24 cellular contexts compared by ENCODE assay signal in the genomic region with DNA sequence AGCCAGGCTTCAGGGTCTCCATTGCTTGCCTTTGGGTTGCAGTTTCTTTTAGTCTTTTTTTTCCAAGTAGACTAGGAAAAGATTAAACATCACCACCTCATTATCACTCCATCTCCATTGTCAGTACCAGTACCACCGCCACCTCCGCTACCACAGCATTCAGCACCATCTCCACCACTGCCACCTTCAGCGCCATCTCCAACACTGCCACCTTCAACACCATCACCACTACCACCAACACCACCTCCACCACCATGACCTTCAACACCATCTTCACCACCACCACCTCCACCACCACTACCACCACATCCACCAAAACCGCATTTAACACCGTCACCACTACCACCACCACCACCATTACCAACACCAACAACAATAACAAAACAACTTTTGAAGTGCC.
A peak's percentile ranks its signal among the peaks of the same experiment; 100 is the strongest.
DNase-seq lines count a peak whose midpoint lies in the region; ATAC-seq, FAIRE-seq and TF ChIP-seq lines count a peak whose summit lies in the region.
"Had no signal": no experiment of that assay in that cellular context is flagged by ENCODE, and none has a peak within 500 bp of the region (broad histone marks: within the 10 kb centered on the region; RNA-seq: fewer than 3 reads in every experiment).

No MANE protein-coding gene starts in this region.

- no peak for DNase-seq in activated naive CD8-positive, alpha-beta T cell treated with anti-CD3 and anti-CD28 coated beads, Interleukin-2, amount 10 ng/mL, durations not matched to agents 7 days and 5 days
- no peak for DNase-seq in activated naive CD8-positive, alpha-beta T cell treated with anti-CD3 and anti-CD28 coated beads for 36 hours
- DNase-seq in H1 (ENCODE audit: low read depth in 1 of 2, low spot score in 2 of 2), result no peak
- DNase-seq in trophoblast cell, result no peak
- DNase-seq in Calu3, result no peak
- DNase-seq: Caco-2; CD4-positive, CD25-positive, alpha-beta regulatory T cell; CD8-positive, alpha-beta T cell; DMS 273 treated with DMSO at 0.1 percent for 48 hours; DMS79; EL; GDM1; GM23248; H9 had no signal

- H3K27me3 ChIP-seq in H1 (replicated peaks in 1 of 4; ENCODE audit: control insufficient read depth in 3 of 4, extremely low read depth in 1 of 4, insufficient read depth in 3 of 4, low read length in 3 of 4), result no peaks in the 10 kb centered on the region
- no peaks in the 10 kb centered on the region for H3K27me3 ChIP-seq in trophoblast cell (ENCODE audit: insufficient read depth, low read length)
- H3K27me3 ChIP-seq: BLaER1 had no signal

- no peaks in the 10 kb centered on the region for H3K36me3 ChIP-seq in H1 (ENCODE audit: control insufficient read depth in 2 of 4, insufficient read depth in 4 of 4, low read length in 3 of 4)
- H3K36me3 ChIP-seq in trophoblast cell (ENCODE audit: control insufficient read depth in 1 of 2, insufficient read depth in 2 of 2, low read length in 2 of 2), result no peaks in the 10 kb centered on the region
- H3K36me3 ChIP-seq: BLaER1 had no signal

- H3K23ac ChIP-seq in H1 (ENCODE audit: insufficient read length) (no peak overlapping the region), trophoblast cell (ENCODE audit: low read length) (no peak overlapping the region)

- H2AFZ ChIP-seq in H1 (ENCODE audit: low read length), result no peak overlapping the region
- H2AFZ ChIP-seq in trophoblast cell (ENCODE audit: insufficient read depth, low read length, poor library complexity), result no peak overlapping the region
- H2AFZ ChIP-seq: GM23248 had no signal

- no peak overlapping the region for H2BK20ac ChIP-seq in H1 (ENCODE audit: low read length)

- H3K9ac ChIP-seq in H1 (replicated peaks in 1 of 4; ENCODE audit: extremely low read depth in 1 of 4, low read depth in 3 of 4, low read length in 3 of 4), result no peak overlapping the region
- H3K9ac ChIP-seq in trophoblast cell (ENCODE audit: low read length), result no peak overlapping the region
- H3K9ac ChIP-seq: BLaER1, GM23248 had no signal

- no peak for TF ChIP-seq EP300 in H1 (IDR thresholded peaks at IDR 0.05; ENCODE audit: borderline replicate concordance in 1 of 2, low read depth in 2 of 2, low read length in 2 of 2)

- no peak for ATAC-seq in activated naive CD8-positive, alpha-beta T cell treated with anti-CD3 and anti-CD28 coated beads, Interleukin-2, amount 10 ng/mL, durations not matched to agents 7 days and 5 days (ENCODE audit: low read depth)
- no peak for ATAC-seq in HG02885 (IDR thresholded peaks at IDR 0.05; ENCODE audit: poor library complexity, unreplicated experiment)
- ATAC-seq: CD8-positive, alpha-beta T cell; GM12878; HCT116 had no signal

- H4K5ac ChIP-seq in H1 (ENCODE audit: insufficient read length, low read depth, low read length), result no peak overlapping the region

- H3K4me1 ChIP-seq in H1 (replicated peaks in 1 of 4; ENCODE audit: control insufficient read depth in 3 of 4, insufficient read depth in 4 of 4, low read length in 3 of 4) (no peaks in the 10 kb centered on the region), trophoblast cell (ENCODE audit: control insufficient read depth in 1 of 2, insufficient read depth in 2 of 2, low read length in 2 of 2) (no peaks in the 10 kb centered on the region)
- H3K4me1 ChIP-seq: BLaER1, Caco-2 had no signal

- CTCF ChIA-PET in H1 (lab: Charles Lee; ENCODE audit: partially characterized antibody) (no interaction called here), Calu3 (lab: Charles Lee) (no interaction called here)

- H3K79me1 ChIP-seq in H1 (ENCODE audit: low read depth, low read length) (no peaks in the 10 kb centered on the region), trophoblast cell (ENCODE audit: low read length) (no peaks in the 10 kb centered on the region)

- H3K4me1 Mint-ChIP-seq in activated naive CD8-positive, alpha-beta T cell treated with anti-CD3 and anti-CD28 coated beads, Interleukin-2, amount 10 ng/mL, durations not matched to agents 7 days and 5 days, result peaks cover 2% of the 10 kb centered on the region
- H3K4me1 Mint-ChIP-seq in activated naive CD8-positive, alpha-beta T cell treated with anti-CD3 and anti-CD28 coated beads for 36 hours, result no peaks in the 10 kb centered on the region
- no peaks in the 10 kb centered on the region for H3K4me1 Mint-ChIP-seq in Calu3 (ENCODE audit: low read depth, unreplicated experiment)
- H3K4me1 Mint-ChIP-seq: B cell; CD4-positive, CD25-positive, alpha-beta regulatory T cell; H9 had no signal

- no TSS peak for BruUV-seq in Calu3 (replicated peaks; lab: Mats Ljungman, UMichigan)

- H2AK5ac ChIP-seq in H1 (ENCODE audit: low read depth, low read length), result 0 out of 2 replicates have a peak overlapping the region, but pooled peaks have one; percentile 39
- no peak overlapping the region for H2AK5ac ChIP-seq in trophoblast cell (ENCODE audit: low read length)

- intact Hi-C loops in Calu3 (cut with micrococcal nuclease; ENCODE audit: unreplicated experiment), result no loop called here

- no peak overlapping the region for H3K4me3 Mint-ChIP-seq in activated naive CD8-positive, alpha-beta T cell treated with anti-CD3 and anti-CD28 coated beads, Interleukin-2, amount 10 ng/mL, durations not matched to agents 7 days and 5 days
- H3K4me3 Mint-ChIP-seq in activated naive CD8-positive, alpha-beta T cell treated with anti-CD3 and anti-CD28 coated beads for 36 hours, result no peak overlapping the region
- no peak overlapping the region for H3K4me3 Mint-ChIP-seq in Calu3 (ENCODE audit: low read depth, unreplicated experiment)
- H3K4me3 Mint-ChIP-seq: B cell; CD4-positive, CD25-positive, alpha-beta regulatory T cell; CD8-positive, alpha-beta T cell; H9 had no signal

- H3K27ac ChIP-seq in H1 (ENCODE audit: low read depth, low read length) (no peak overlapping the region), trophoblast cell (ENCODE audit: low read depth, low read length) (no peak overlapping the region)
- H3K27ac ChIP-seq: 22Rv1, BLaER1, C4-2B, GM23248 had no signal

- H2BK12ac ChIP-seq in H1 (ENCODE audit: low read depth, low read length) (no peak overlapping the region), trophoblast cell (ENCODE audit: low read length) (no peak overlapping the region)

- peaks cover 4% of the 10 kb centered on the region; the same call in 1 of the 2 replicates for H3K23me2 ChIP-seq in H1 (ENCODE audit: low read depth, low read length)

- TF ChIP-seq RAD21 in H1 (IDR thresholded peaks at IDR 0.05 in 1 of 2, conservative IDR thresholded peaks at IDR 0.05 in 1 of 2; ENCODE audit: low read depth in 2 of 2, low read length in 2 of 2), result no peak

- TF ChIP-seq CTCF in H1 (IDR thresholded peaks at IDR 0.05; ENCODE audit: control extremely low read depth in 1 of 3, insufficient read depth in 1 of 3, low read depth in 1 of 3, low read length in 3 of 3), result no peak
- no peak for TF ChIP-seq CTCF in Calu3 (IDR thresholded peaks at IDR 0.05; ENCODE audit: unreplicated experiment)

- H2BK120ac ChIP-seq in H1 (replicated peaks; ENCODE audit: low read depth, low read length) (no peak overlapping the region), trophoblast cell (ENCODE audit: insufficient read depth, low read length, poor library complexity) (no peak overlapping the region)

- POLR2A ChIA-PET in activated naive CD8-positive, alpha-beta T cell treated with anti-CD3 and anti-CD28 coated beads, Interleukin-2, amount 10 ng/mL, durations not matched to agents 7 days and 5 days (lab: Charles Lee), result no interaction called here
- POLR2A ChIA-PET in H1 (lab: Charles Lee; ENCODE audit: partially characterized antibody), result no interaction called here

- H4K8ac ChIP-seq in H1 (ENCODE audit: extremely low read depth, insufficient read depth, low read length) (no peak overlapping the region), trophoblast cell (ENCODE audit: low read depth, low read length) (no peak overlapping the region)

- no peak for FAIRE-seq in H1 (lab: Jason Lieb, UNC)
- FAIRE-seq: A204.1, D721Med, GM12878, GM19239 had no signal

- H3K4me2 ChIP-seq in H1 (ENCODE audit: insufficient read depth in 1 of 2, low read depth in 2 of 2, low read length in 2 of 2), result no peak overlapping the region
- H3K4me2 ChIP-seq in trophoblast cell (ENCODE audit: low read length), result no peak overlapping the region
- H3K4me2 ChIP-seq: BLaER1 had no signal

- H4K91ac ChIP-seq in H1 (replicated peaks; ENCODE audit: insufficient read length, low read length), result no peak overlapping the region
- no peak overlapping the region for H4K91ac ChIP-seq in trophoblast cell (ENCODE audit: low read depth, low read length)

- no peak overlapping the region for H3K56ac ChIP-seq in H1 (replicated peaks; ENCODE audit: insufficient read length, low read depth, low read length)

- no peak overlapping the region for H2BK15ac ChIP-seq in H1 (ENCODE audit: low read length)

- H3K27ac Mint-ChIP-seq in activated naive CD8-positive, alpha-beta T cell treated with anti-CD3 and anti-CD28 coated beads, Interleukin-2, amount 10 ng/mL, durations not matched to agents 7 days and 5 days, result peak overlapping the region; percentile 28
- H3K27ac Mint-ChIP-seq in activated naive CD8-positive, alpha-beta T cell treated with anti-CD3 and anti-CD28 coated beads for 36 hours, result no peak overlapping the region
- no peak overlapping the region for H3K27ac Mint-ChIP-seq in Calu3 (ENCODE audit: unreplicated experiment)
- H3K27ac Mint-ChIP-seq: B cell; CD4-positive, CD25-positive, alpha-beta regulatory T cell; CD8-positive, alpha-beta T cell; H9 had no signal

- H3K4ac ChIP-seq in H1 (replicated peaks; ENCODE audit: insufficient read length, low read depth, low read length) (peak overlapping the region; percentile 85), trophoblast cell (ENCODE audit: low read depth, low read length) (no peak overlapping the region)

- no peak for TF ChIP-seq POLR2A in H1 (IDR thresholded peaks at IDR 0.05; ENCODE audit: control extremely low read depth in 1 of 2, low read depth in 2 of 2, low read length in 2 of 2)

- no peak overlapping the region for H4K12ac ChIP-seq in trophoblast cell (ENCODE audit: low read depth, low read length)

- no peak overlapping the region for H3K14ac ChIP-seq in H1 (ENCODE audit: insufficient read length)
- no peak overlapping the region for H3K14ac ChIP-seq in trophoblast cell (ENCODE audit: low read length)

- peaks cover 0 to 4% of the 10 kb centered on the region in 2 experiments for H4K20me1 ChIP-seq in H1 (replicated peaks in 1 of 2; ENCODE audit: control insufficient read depth in 1 of 2, insufficient read depth in 2 of 2, low read length in 2 of 2)
- H4K20me1 ChIP-seq: BLaER1 had no signal

- H3K4me3 ChIP-seq in H1 (ENCODE audit: extremely low read depth in 1 of 4, insufficient read depth in 2 of 4, low read depth in 3 of 4, low read length in 4 of 4) (no peak overlapping the region), trophoblast cell (ENCODE audit: low read depth, low read length) (peak overlapping the region; percentile 52)
- H3K4me3 ChIP-seq: BLaER1, GM12878, GM23248 had no signal

- H3K27me3 Mint-ChIP-seq in activated naive CD8-positive, alpha-beta T cell treated with anti-CD3 and anti-CD28 coated beads, Interleukin-2, amount 10 ng/mL, durations not matched to agents 7 days and 5 days, result no peaks in the 10 kb centered on the region
- peaks cover 3% of the 10 kb centered on the region for H3K27me3 Mint-ChIP-seq in activated naive CD8-positive, alpha-beta T cell treated with anti-CD3 and anti-CD28 coated beads for 36 hours
- peaks cover 13% of the 10 kb centered on the region for H3K27me3 Mint-ChIP-seq in Calu3 (ENCODE audit: unreplicated experiment)

- no peak overlapping the region for H2BK5ac ChIP-seq in H1 (ENCODE audit: low read depth, low read length)
- H2BK5ac ChIP-seq in trophoblast cell (ENCODE audit: low read depth, low read length, poor library complexity), result no peak overlapping the region

- H3K79me2 ChIP-seq in H1 (ENCODE audit: control insufficient read depth in 1 of 2, insufficient read depth in 2 of 2, low read length in 2 of 2) (no peaks in the 10 kb centered on the region), trophoblast cell (ENCODE audit: control insufficient read depth, insufficient read depth, low read length, poor library complexity) (no peaks in the 10 kb centered on the region)

- 98% methylated on average over 5 of the region's 5 CpGs; no CpG with 5 or more reads in 1 of the 2 experiments for WGBS in H1 (ENCODE audit: extremely low coverage in 1 of 2, insufficient coverage in 1 of 2, insufficient read length in 1 of 2, insufficient replicate concordance in 2 of 2, low coverage in 1 of 2, low lambda C conversion rate in 2 of 2, missing lambda C conversion rate in 1 of 2), 2 experiments
- WGBS in trophoblast cell (ENCODE audit: extremely low coverage, insufficient coverage, insufficient read length), result no CpG with 5 or more reads among the region's 5 CpGs

- no peaks in the 10 kb centered on the region for H3K36me3 Mint-ChIP-seq in activated naive CD8-positive, alpha-beta T cell treated with anti-CD3 and anti-CD28 coated beads, Interleukin-2, amount 10 ng/mL, durations not matched to agents 7 days and 5 days
- H3K36me3 Mint-ChIP-seq in activated naive CD8-positive, alpha-beta T cell treated with anti-CD3 and anti-CD28 coated beads for 36 hours, result no peaks in the 10 kb centered on the region
- no peaks in the 10 kb centered on the region for H3K36me3 Mint-ChIP-seq in Calu3 (ENCODE audit: insufficient read depth, unreplicated experiment)
- H3K36me3 Mint-ChIP-seq: CD4-positive, CD25-positive, alpha-beta regulatory T cell; CD8-positive, alpha-beta T cell had no signal

- no peak overlapping the region for H3K18ac ChIP-seq in H1 (ENCODE audit: extremely low read depth, low read length)
- no peak overlapping the region for H3K18ac ChIP-seq in trophoblast cell (ENCODE audit: low read length)

- H3K9me3 Mint-ChIP-seq in activated naive CD8-positive, alpha-beta T cell treated with anti-CD3 and anti-CD28 coated beads, Interleukin-2, amount 10 ng/mL, durations not matched to agents 7 days and 5 days, result peaks cover 2% of the 10 kb centered on the region
- no peaks in the 10 kb centered on the region for H3K9me3 Mint-ChIP-seq in activated naive CD8-positive, alpha-beta T cell treated with anti-CD3 and anti-CD28 coated beads for 36 hours
- peaks cover 2% of the 10 kb centered on the region for H3K9me3 Mint-ChIP-seq in Calu3 (ENCODE audit: low read depth, unreplicated experiment)
- H3K9me3 Mint-ChIP-seq: CD8-positive, alpha-beta T cell had no signal

- H3K9me3 ChIP-seq in H1 (ENCODE audit: insufficient read depth in 2 of 2, low read depth in 1 of 2, low read length in 1 of 2) (no peaks in the 10 kb centered on the region), trophoblast cell (ENCODE audit: insufficient read depth, low read depth, low read length) (peaks cover 5% of the 10 kb centered on the region)
- H3K9me3 ChIP-seq: BLaER1, Caco-2 had no signal
